Comparison of ENCODE assay signal across 7 cellular contexts in the genomic region with DNA sequence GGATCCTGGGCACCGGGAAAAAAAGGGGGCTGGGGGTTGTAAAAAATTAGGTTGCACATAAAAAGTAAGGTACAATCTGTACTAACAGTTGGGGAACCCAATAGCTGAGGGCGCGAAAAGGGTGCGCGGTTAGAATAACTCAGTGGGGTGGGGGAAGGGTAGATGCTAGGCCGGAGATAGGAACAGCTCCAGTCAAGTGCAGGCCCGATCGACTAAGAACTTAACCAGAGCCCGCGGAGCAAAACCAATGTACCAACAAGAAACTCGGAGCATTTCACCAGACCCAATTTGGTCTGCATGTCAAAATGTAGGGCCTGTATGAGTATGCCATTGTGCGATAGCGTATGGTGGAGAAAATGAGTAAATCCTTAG. TPM values are rescaled to one million over a fixed set of nuclear protein-coding genes. Genes with fewer than 3 reads are reported as not detected.
DNase-seq lines count a peak whose midpoint lies in the region; ATAC-seq and TF ChIP-seq lines count a peak whose summit lies in the region.

No MANE protein-coding gene starts in this region.

- H3K27me3 ChIP-seq in mucosa of rectum (ENCODE audit: control insufficient read depth in 2 of 2, insufficient read depth in 2 of 2, low read length in 2 of 2): no peaks in the 10 kb centered on the region

- H3K36me3 ChIP-seq in mucosa of rectum (ENCODE audit: control insufficient read depth in 2 of 2, insufficient read depth in 2 of 2, low read length in 2 of 2): peaks cover 7 to 12% of the 10 kb centered on the region in 2 donors

- peaks cover 19% of the 10 kb centered on the region for H3K27me3 Mint-ChIP-seq in endothelial cell (ENCODE audit: unreplicated experiment)
- H3K27me3 Mint-ChIP-seq in stimulated activated naive CD8-positive, alpha-beta T cell treated with anti-CD3 and anti-CD28 coated beads, Interleukin-15, amount 100 ng/mL, for 72 hours: no peaks in the 10 kb centered on the region

- H3K4me3 Mint-ChIP-seq in endothelial cell (ENCODE audit: unreplicated experiment): peak overlapping the region; percentile 96
- peak overlapping the region; percentile 90 to 92 for H3K4me3 Mint-ChIP-seq in stimulated activated naive CD8-positive, alpha-beta T cell treated with anti-CD3 and anti-CD28 coated beads, Interleukin-15, amount 100 ng/mL, for 72 hours

- H3K27ac ChIP-seq in mucosa of rectum (ENCODE audit: low read depth in 2 of 2, low read length in 2 of 2): peak overlapping the region; percentile 99 to 100

- peaks cover 29 to 34% of the 10 kb centered on the region in 2 donors for H3K4me1 ChIP-seq in mucosa of rectum (ENCODE audit: control insufficient read depth in 2 of 2, insufficient read depth in 2 of 2, low read length in 2 of 2)

- H3K4me3 ChIP-seq in GM12875 (ENCODE audit: low read depth, low read length): peak overlapping the region; percentile 98
- peak overlapping the region; percentile 75 to 97 for H3K4me3 ChIP-seq in mucosa of rectum (ENCODE audit: low read length in 2 of 2)

- peak overlapping the region; percentile 94 to 97 for H3K9ac ChIP-seq in mucosa of rectum (ENCODE audit: low read depth in 1 of 2, low read length in 2 of 2)

- H3K27ac Mint-ChIP-seq in endothelial cell (ENCODE audit: unreplicated experiment): peak overlapping the region; percentile 99
- H3K27ac Mint-ChIP-seq in stimulated activated naive CD8-positive, alpha-beta T cell treated with anti-CD3 and anti-CD28 coated beads, Interleukin-15, amount 100 ng/mL, for 72 hours: peak overlapping the region; percentile 99 to 100

- no peaks in the 10 kb centered on the region for H3K9me3 Mint-ChIP-seq in endothelial cell (ENCODE audit: unreplicated experiment)
- H3K9me3 Mint-ChIP-seq in stimulated activated naive CD8-positive, alpha-beta T cell treated with anti-CD3 and anti-CD28 coated beads, Interleukin-15, amount 100 ng/mL, for 72 hours: no peaks in the 10 kb centered on the region

- no peaks in the 10 kb centered on the region for H3K9me3 ChIP-seq in mucosa of rectum (ENCODE audit: control insufficient read depth in 2 of 2, low read length in 2 of 2)

- TF ChIP-seq CTCF in GM12875 (IDR thresholded peaks at IDR 0.05; ENCODE audit: borderline replicate concordance, insufficient read depth, low read depth, low read length) (no peak), endothelial cell (IDR thresholded peaks at IDR 0.05; ENCODE audit: unreplicated experiment) (no peak)

- H3K36me3 Mint-ChIP-seq in endothelial cell (ENCODE audit: low read depth, unreplicated experiment): peaks cover 22% of the 10 kb centered on the region

- peak; percentile 4 for ATAC-seq in stimulated activated naive CD8-positive, alpha-beta T cell treated with anti-CD3 and anti-CD28 coated beads, Interleukin-15, amount 100 ng/mL, for 72 hours

- peaks cover 50% of the 10 kb centered on the region for H3K4me1 Mint-ChIP-seq in endothelial cell (ENCODE audit: unreplicated experiment)
- peaks cover 44% of the 10 kb centered on the region for H3K4me1 Mint-ChIP-seq in stimulated activated naive CD8-positive, alpha-beta T cell treated with anti-CD3 and anti-CD28 coated beads, Interleukin-15, amount 100 ng/mL, for 72 hours

- DNase-seq in NCI-H1105 treated with DMSO at 0.1 percent for 48 hours (lab: John Stamatoyannopoulos, UW): peak; percentile 13
- DNase-seq in activated CD4-positive, alpha-beta T cell treated with anti-CD3 and anti-CD28 coated beads, Interleukin-2, amount 50 U/mL, for 4 hours: peak; percentile 16 to 20
- DNase-seq in endothelial cell (ENCODE audit: low spot score): peak; percentile 9
- DNase-seq in stimulated activated naive CD8-positive, alpha-beta T cell treated with anti-CD3 and anti-CD28 coated beads, Interleukin-15, amount 100 ng/mL, for 72 hours: peak; percentile 29 to 57
- no peak for DNase-seq in NCI-H128 (lab: John Stamatoyannopoulos, UW; ENCODE audit: unreplicated experiment)

RNA-seq across cellular contexts. Expression of gene HNRNPD, which starts 1.3 kb away (rescaled TPM):
- 353 TPM for total RNA-seq in endothelial cell (ENCODE audit: unreplicated experiment)

RNA-seq across cellular contexts. Expression of gene HNRNPDL, which starts 57.8 kb away (rescaled TPM):
- total RNA-seq in endothelial cell (ENCODE audit: unreplicated experiment): 374 TPM

RNA-seq across cellular contexts. Expression of gene ENOPH1, which starts 57.9 kb away (rescaled TPM):
- 37.1 TPM for total RNA-seq in endothelial cell (ENCODE audit: unreplicated experiment)
